Comparison of ENCODE assay signal across 8 cellular contexts in genomic region chr5:109407913-109408312, GRCh38. TPM values are rescaled to one million over a fixed set of nuclear protein-coding genes. Genes with fewer than 3 reads are reported as not detected.
DNase-seq lines count a peak whose midpoint lies in the region; ATAC-seq, FAIRE-seq and TF ChIP-seq lines count a peak whose summit lies in the region.

No MANE protein-coding gene starts in this region.

- H3K27ac Mint-ChIP-seq in HFFc6 = peak overlapping the region; percentile 99
- peak overlapping the region; percentile 100 for H3K27ac Mint-ChIP-seq in activated naive CD8-positive, alpha-beta T cell treated with anti-CD3 and anti-CD28 coated beads for 36 hours

- peaks cover 6% of the 10 kb centered on the region for H3K9me3 ChIP-seq in A673 (ENCODE audit: low read depth, low read length, poor library complexity, severe bottlenecking)
- H3K9me3 ChIP-seq in lower lobe of right lung = no peaks in the 10 kb centered on the region

- DNase-seq in A673 (ENCODE audit: low spot score) = no peak
- no peak for DNase-seq in HFFc6
- no peak for DNase-seq in activated naive CD8-positive, alpha-beta T cell treated with anti-CD3 and anti-CD28 coated beads for 36 hours
- DNase-seq in lower lobe of right lung = no peak
- no peak for DNase-seq in nucleus accumbens (lab: John Stamatoyannopoulos, UW)
- DNase-seq in GM12891 (ENCODE audit: insufficient read length, low spot score) = no peak
- no peak for DNase-seq in T-helper 9 cell

- H3K27ac ChIP-seq in A673 (ENCODE audit: low read depth, low read length, poor library complexity, severe bottlenecking) = peak overlapping the region; percentile 96
- no peak overlapping the region for H3K27ac ChIP-seq in lower lobe of right lung

- intact Hi-C loops in A673 (cut with micrococcal nuclease; ENCODE audit: unreplicated experiment) = loop anchor here (10.0 kb wide), 1 partner anchor 287 kb away; no protein-coding TSS in a partner anchor
- intact Hi-C loops in lower lobe of right lung (cut with DNase I) = no loop called here

- no TSS peak for BruUV-seq in A673 (replicated peaks; lab: Mats Ljungman, UMichigan)

- H3K4me3 ChIP-seq in A673 (ENCODE audit: low read depth, low read length, poor library complexity, severe bottlenecking) = peak overlapping the region; percentile 61
- peak overlapping the region; percentile 72 for H3K4me3 ChIP-seq in lower lobe of right lung

- peak overlapping the region; percentile 99 for H3K4me3 Mint-ChIP-seq in HFFc6
- peak overlapping the region; percentile 96 for H3K4me3 Mint-ChIP-seq in activated naive CD8-positive, alpha-beta T cell treated with anti-CD3 and anti-CD28 coated beads for 36 hours

- TF ChIP-seq CTCF in A673 (conservative IDR thresholded peaks at IDR 0.05; ENCODE audit: low read depth, low read length) = no peak
- no peak for TF ChIP-seq CTCF in HFFc6 (IDR thresholded peaks at IDR 0.05)
- no peak for TF ChIP-seq CTCF in lower lobe of right lung (IDR thresholded peaks at IDR 0.05)

- ATAC-seq in lower lobe of right lung (no peak), GM19035 (IDR thresholded peaks at IDR 0.05; ENCODE audit: unreplicated experiment) (no peak)

- no peak for TF ChIP-seq POLR2A in GM12891 (IDR thresholded peaks at IDR 0.05; ENCODE audit: low read depth, low read length)

- H3K36me3 ChIP-seq in A673 (ENCODE audit: insufficient read depth, low read length, poor library complexity, severe bottlenecking) = peaks cover 5% of the 10 kb centered on the region
- no peaks in the 10 kb centered on the region for H3K36me3 ChIP-seq in lower lobe of right lung

- H3K27me3 Mint-ChIP-seq in HFFc6 (ENCODE audit: insufficient read depth) = peaks cover 5% of the 10 kb centered on the region
- no peaks in the 10 kb centered on the region for H3K27me3 Mint-ChIP-seq in activated naive CD8-positive, alpha-beta T cell treated with anti-CD3 and anti-CD28 coated beads for 36 hours

- no peaks in the 10 kb centered on the region for H3K27me3 ChIP-seq in A673 (replicated peaks; ENCODE audit: insufficient read depth, low read depth, low read length, poor library complexity)
- H3K27me3 ChIP-seq in lower lobe of right lung (ENCODE audit: low read depth) = no peaks in the 10 kb centered on the region

- H3K4me1 ChIP-seq in A673 (ENCODE audit: insufficient read depth, low read length, poor library complexity, severe bottlenecking) (peaks cover 16% of the 10 kb centered on the region), lower lobe of right lung (peaks cover 48% of the 10 kb centered on the region)

- no peaks in the 10 kb centered on the region for H3K9me3 Mint-ChIP-seq in HFFc6
- H3K9me3 Mint-ChIP-seq in activated naive CD8-positive, alpha-beta T cell treated with anti-CD3 and anti-CD28 coated beads for 36 hours = peaks cover 2% of the 10 kb centered on the region

- peaks cover 49% of the 10 kb centered on the region for H3K4me1 Mint-ChIP-seq in HFFc6 (ENCODE audit: low read depth)
- peaks cover 42% of the 10 kb centered on the region for H3K4me1 Mint-ChIP-seq in activated naive CD8-positive, alpha-beta T cell treated with anti-CD3 and anti-CD28 coated beads for 36 hours

- H3K36me3 Mint-ChIP-seq in HFFc6 (ENCODE audit: low read depth) = peaks cover 14% of the 10 kb centered on the region
- peaks cover 30% of the 10 kb centered on the region for H3K36me3 Mint-ChIP-seq in activated naive CD8-positive, alpha-beta T cell treated with anti-CD3 and anti-CD28 coated beads for 36 hours

- no peak for FAIRE-seq in GM12891 (lab: Jason Lieb, UNC)

- CTCF ChIA-PET in A673 (lab: Charles Lee) = no interaction called here

- POLR2A ChIA-PET in A673 (lab: Charles Lee; ENCODE audit: low non-redundant PET) = no interaction called here

TF ChIP-seq in GM12891, 5 proteins besides CTCF, POLR2A, EP300 and RAD21:
- TF ChIP-seq PAX5 (IDR thresholded peaks at IDR 0.05; ENCODE audit: insufficient read depth, low read length, severe bottlenecking) = no peak
- TF ChIP-seq POLR2AphosphoS5 (IDR thresholded peaks at IDR 0.05; ENCODE audit: low read depth, low read length) = no peak
- no peak for TF ChIP-seq SPI1 (IDR thresholded peaks at IDR 0.05; ENCODE audit: low read depth, low read length)
- TF ChIP-seq POU2F2 (IDR thresholded peaks at IDR 0.05; ENCODE audit: low read depth, low read length) = no peak
- TF ChIP-seq TAF1 (IDR thresholded peaks at IDR 0.05; ENCODE audit: low read depth, low read length) = no peak

RNA-seq across cellular contexts. Expression of gene PJA2, which starts 1.9 kb away (rescaled TPM):
- total RNA-seq in A673 (2021) (47.3 and 55.2 TPM in 2 replicates), lower lobe of right lung (84.0 TPM)
- 10 to 100 TPM; 68.5 to 78.7 (median 76.1) TPM for total RNA-seq in HFFc6 (2021; fragmentation: NEBNext Ultra II Directional; extraction: Animal tissue kit (Norgen Biotek cat#: 25700))
- total RNA-seq in activated naive CD8-positive, alpha-beta T cell treated with anti-CD3 and anti-CD28 coated beads for 36 hours = 10 to 100 TPM; 55.4 to 55.6 TPM
- 33.0 TPM for polyA plus RNA-seq in GM12891 (2012; ENCODE audit: low read depth, missing spikeins)
